12 cellular contexts compared by ENCODE assay signal in the genomic region with DNA sequence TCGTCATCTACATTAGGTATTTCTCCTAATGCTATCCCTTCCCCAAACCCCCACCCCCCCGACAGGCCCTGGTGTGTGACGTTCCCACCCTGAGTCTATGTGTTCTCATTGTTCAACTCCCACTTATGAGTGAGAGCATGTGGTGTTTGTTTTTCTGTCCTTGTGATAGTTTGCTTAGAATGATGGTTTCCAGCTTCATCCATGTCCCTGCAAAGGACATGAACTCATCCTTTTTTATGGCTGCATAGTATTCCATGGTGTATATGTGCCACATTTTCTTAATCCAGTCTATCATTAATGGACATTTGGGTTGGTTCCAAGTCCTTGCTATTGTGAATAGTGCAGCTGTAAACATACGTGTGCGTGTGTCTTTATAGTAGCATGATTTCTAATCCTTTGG. TPM values are rescaled to one million over a fixed set of nuclear protein-coding genes. Genes with fewer than 3 reads are reported as not detected.
"Had no signal": no experiment of that assay in that cellular context is flagged by ENCODE, and none has a peak within 500 bp of the region (broad histone marks: within the 10 kb centered on the region; RNA-seq: fewer than 3 reads in every experiment).

No MANE protein-coding gene starts in this region.

RNA-seq across cellular contexts. Expression of a gene that starts 43.3 kb away (rescaled TPM):
- total RNA-seq: OCI-LY7, PC-3, PC-9, Peyer's patch, Right ventricle myocardium inferior, Right ventricle myocardium superior, RPMI7951, SJCRH30, SJSA1, SK-MEL-5, T-cell had no signal
- polyA plus RNA-seq: SK-N-SH had no signal
